20 cellular contexts compared by ENCODE assay signal in genomic region chrX:111581086-111581485, GRCh38.
DNase-seq lines count a peak whose midpoint lies in the region; ATAC-seq and FAIRE-seq lines count a peak whose summit lies in the region.
"Had no signal": no experiment of that assay in that cellular context is flagged by ENCODE, and none has a peak within 500 bp of the region (broad histone marks: within the 10 kb centered on the region; RNA-seq: fewer than 3 reads in every experiment).

No MANE protein-coding gene starts in this region.

- peak; percentile 13 for DNase-seq in H4 (ENCODE audit: low spot score)
- DNase-seq in RCC 7860 (ENCODE audit: low spot score): no peak
- DNase-seq in astrocyte of the hippocampus (ENCODE audit: low read depth, low spot score): peak; percentile 60
- DNase-seq in non-pigmented ciliary epithelial cell (ENCODE audit: low read depth): peak; percentile 11
- no peak for DNase-seq in HTR-8/SVneo (ENCODE audit: insufficient read length, low spot score)
- DNase-seq: Caco-2; CD4-positive, alpha-beta T cell; GF-D8; GOT3; NCI-H1105 treated with DMSO at 0.1 percent for 48 hours; NCI-H1694; NCI-H2081 treated with DMSO at 0.1 percent for 48 hours; NCI-H748 treated with DMSO at 0.1 percent for 48 hours; NK-92 treated with Interleukin-12 subunit alpha and Interleukin-12 subunit beta, amount 100 ng/mL, for 24 hours; RPMI8226; SHP77 treated with DMSO at 0.1 percent for 48 hours; SK-N-SH had no signal

- FAIRE-seq in RCC 7860 (lab: Jason Lieb, UNC) (peak; percentile 77), HTR-8/SVneo (lab: Jason Lieb, UNC) (no peak)
- FAIRE-seq: A549 had no signal

- no peak for ATAC-seq in HG02610 (IDR thresholded peaks at IDR 0.05; ENCODE audit: unreplicated experiment)
- ATAC-seq in GM18519 (IDR thresholded peaks at IDR 0.05; ENCODE audit: low FRiP score, unreplicated experiment): no peak
- ATAC-seq: A549 had no signal

Comparison
In these comparisons a context has a peak if more than half of its experiments do, and no peak if none do; other contexts are left out.
1. DNase-seq: peak in H4 (single experiment), astrocyte of the hippocampus (single experiment) and non-pigmented ciliary epithelial cell (single experiment); none in RCC 7860 (single experiment) and HTR-8/SVneo (single experiment).